Comparison of ENCODE assay signal across 14 cellular contexts in the genomic region with DNA sequence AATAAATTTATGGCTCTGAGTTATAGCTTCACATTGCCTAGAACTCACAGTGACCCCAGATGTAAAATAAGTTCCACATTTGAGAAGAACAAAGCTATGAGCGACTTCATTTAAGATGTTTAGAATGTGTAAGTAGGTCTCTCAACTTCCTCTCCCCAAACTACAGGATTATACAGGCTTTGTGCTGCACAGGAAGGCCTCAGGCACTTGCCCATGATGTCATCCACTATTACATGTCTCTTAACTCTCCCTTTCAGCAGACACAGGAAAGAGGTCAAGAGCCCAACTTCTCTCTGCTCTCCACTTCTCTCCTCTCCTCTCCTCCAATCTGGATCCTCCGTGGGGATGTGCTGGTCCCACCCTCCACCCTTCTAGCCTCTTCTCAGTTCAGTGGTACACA.
DNase-seq lines count a peak whose midpoint lies in the region; ATAC-seq and TF ChIP-seq lines count a peak whose summit lies in the region.
"Had no signal": no experiment of that assay in that cellular context is flagged by ENCODE, and none has a peak within 500 bp of the region (broad histone marks: within the 10 kb centered on the region; RNA-seq: fewer than 3 reads in every experiment).

No MANE protein-coding gene starts in this region.

- H3K27ac ChIP-seq in GM23248 (peak overlapping the region; percentile 82), mammary epithelial cell (ENCODE audit: insufficient read depth, low read depth, low read length) (no peak overlapping the region)
- H3K27ac ChIP-seq: heart left ventricle had no signal

- H2AFZ ChIP-seq in GM23248 (no peak overlapping the region), mammary epithelial cell (ENCODE audit: low read depth, low read length) (peak overlapping the region; percentile 22)

- H3K9me2 ChIP-seq in GM23248 (ENCODE audit: insufficient read depth), result no peaks in the 10 kb centered on the region

- in situ Hi-C loops in GM23248 (cut with MboI), result no loop called here
- in situ Hi-C loops in mammary epithelial cell (cut with MboI; ENCODE audit: low sequenced_read_pairs in 2 of 2), result no loop called here

- no peak overlapping the region for H3K4me3 Mint-ChIP-seq in neural crest cell
- H3K4me3 Mint-ChIP-seq in activated T-helper 17 cell treated with anti-CD3 and anti-CD28 coated beads, Interleukin-2, amount 50 U/mL, for 72 hours, result no peak overlapping the region
- H3K4me3 Mint-ChIP-seq: activated naive CD4-positive, alpha-beta T cell treated with anti-CD3 and anti-CD28 coated beads, Interleukin-2, amount 50 U/mL, for 24 hours; CD4-positive, CD25-positive, alpha-beta regulatory T cell; natural killer cell treated with Interleukin-12 subunit alpha and Interleukin-12 subunit beta and Interleukin-15 and Interleukin-18, amount 100 ng/mL, for 72 hours; WTC11 had no signal

- no peaks in the 10 kb centered on the region for H3K27me3 Mint-ChIP-seq in neural crest cell (ENCODE audit: low read depth)
- peaks cover 5% of the 10 kb centered on the region for H3K27me3 Mint-ChIP-seq in activated T-helper 17 cell treated with anti-CD3 and anti-CD28 coated beads, Interleukin-2, amount 50 U/mL, for 72 hours
- H3K27me3 Mint-ChIP-seq: activated naive CD4-positive, alpha-beta T cell treated with anti-CD3 and anti-CD28 coated beads, Interleukin-2, amount 50 U/mL, for 24 hours; natural killer cell treated with Interleukin-12 subunit alpha and Interleukin-12 subunit beta and Interleukin-15 and Interleukin-18, amount 100 ng/mL, for 72 hours had no signal

- intact Hi-C loops in mammary epithelial cell (cut with micrococcal nuclease), result no loop called here

- peak overlapping the region; percentile 88 for H3K27ac Mint-ChIP-seq in neural crest cell (ENCODE audit: unreplicated experiment)
- H3K27ac Mint-ChIP-seq in activated T-helper 17 cell treated with anti-CD3 and anti-CD28 coated beads, Interleukin-2, amount 50 U/mL, for 72 hours, result no peak overlapping the region
- H3K27ac Mint-ChIP-seq: activated naive CD4-positive, alpha-beta T cell treated with anti-CD3 and anti-CD28 coated beads, Interleukin-2, amount 50 U/mL, for 24 hours; CD4-positive, CD25-positive, alpha-beta regulatory T cell; natural killer cell treated with Interleukin-12 subunit alpha and Interleukin-12 subunit beta and Interleukin-15 and Interleukin-18, amount 100 ng/mL, for 72 hours; WTC11 had no signal

- DNase-seq in GM23248 (peak; percentile 72), NCI-H69 (lab: John Stamatoyannopoulos, UW) (peak; percentile 14), mammary epithelial cell (peak; percentile 72), neural crest cell (ENCODE audit: low read depth, low spot score) (no peak)
- DNase-seq: heart left ventricle, left cardiac atrium, Right ventricle myocardium superior had no signal

- ATAC-seq in HG02759 (IDR thresholded peaks at IDR 0.05; ENCODE audit: unreplicated experiment) (no peak), HG03571 (IDR thresholded peaks at IDR 0.05; ENCODE audit: unreplicated experiment) (no peak)
- no peak for ATAC-seq in activated T-helper 17 cell treated with anti-CD3 and anti-CD28 coated beads, Interleukin-2, amount 50 U/mL, for 72 hours (replicated peaks)
- ATAC-seq: heart left ventricle; left cardiac atrium; natural killer cell treated with Interleukin-12 subunit alpha and Interleukin-12 subunit beta and Interleukin-15 and Interleukin-18, amount 100 ng/mL, for 72 hours; WTC11 had no signal

- H3K27me3 ChIP-seq in GM23248 (replicated peaks; ENCODE audit: insufficient read depth) (no peaks in the 10 kb centered on the region), mammary epithelial cell (ENCODE audit: insufficient read depth, low read length) (no peaks in the 10 kb centered on the region)
- H3K27me3 ChIP-seq: heart left ventricle had no signal

- dilution Hi-C loops in mammary epithelial cell (cut with HindIII; ENCODE audit: low sequenced_read_pairs), result no loop called here

- peaks cover 19% of the 10 kb centered on the region for H3K4me1 Mint-ChIP-seq in neural crest cell
- H3K4me1 Mint-ChIP-seq in activated T-helper 17 cell treated with anti-CD3 and anti-CD28 coated beads, Interleukin-2, amount 50 U/mL, for 72 hours, result no peaks in the 10 kb centered on the region
- H3K4me1 Mint-ChIP-seq: activated naive CD4-positive, alpha-beta T cell treated with anti-CD3 and anti-CD28 coated beads, Interleukin-2, amount 50 U/mL, for 24 hours; CD4-positive, CD25-positive, alpha-beta regulatory T cell had no signal

- H3K79me2 ChIP-seq in GM23248 (ENCODE audit: insufficient read depth) (peaks cover 59% of the 10 kb centered on the region), mammary epithelial cell (ENCODE audit: insufficient read depth, low read length) (no peaks in the 10 kb centered on the region)

- H4K20me1 ChIP-seq in GM23248 (ENCODE audit: insufficient read depth) (no peaks in the 10 kb centered on the region), mammary epithelial cell (ENCODE audit: insufficient read depth, low read length) (no peaks in the 10 kb centered on the region)

- H3K9me3 Mint-ChIP-seq in neural crest cell, result no peaks in the 10 kb centered on the region
- no peaks in the 10 kb centered on the region for H3K9me3 Mint-ChIP-seq in activated T-helper 17 cell treated with anti-CD3 and anti-CD28 coated beads, Interleukin-2, amount 50 U/mL, for 72 hours
- H3K9me3 Mint-ChIP-seq: activated naive CD4-positive, alpha-beta T cell treated with anti-CD3 and anti-CD28 coated beads, Interleukin-2, amount 50 U/mL, for 24 hours; CD4-positive, CD25-positive, alpha-beta regulatory T cell; natural killer cell treated with Interleukin-12 subunit alpha and Interleukin-12 subunit beta and Interleukin-15 and Interleukin-18, amount 100 ng/mL, for 72 hours; WTC11 had no signal

- H3K4me3 ChIP-seq in GM23248 (no peak overlapping the region), mammary epithelial cell (replicated peaks in 1 of 3; ENCODE audit: insufficient read depth in 1 of 3, low read depth in 2 of 3, low read length in 3 of 3) (no peak overlapping the region)
- H3K4me3 ChIP-seq: heart left ventricle had no signal

- H3K9ac ChIP-seq in GM23248 (peak overlapping the region; percentile 20; the same call in 1 of the 2 replicates), mammary epithelial cell (ENCODE audit: insufficient read depth, low read length) (no peak overlapping the region)

- H3K9me3 ChIP-seq in GM23248 (ENCODE audit: low read depth) (no peaks in the 10 kb centered on the region), mammary epithelial cell (replicated peaks; ENCODE audit: insufficient read depth, low read length) (no peaks in the 10 kb centered on the region)
- H3K9me3 ChIP-seq: heart left ventricle had no signal

- peaks cover 69% of the 10 kb centered on the region for H3K4me1 ChIP-seq in GM23248 (ENCODE audit: insufficient read depth)
- H3K4me1 ChIP-seq in mammary epithelial cell (ENCODE audit: insufficient read depth, low read length), result peaks cover 29% of the 10 kb centered on the region

- CTCF ChIA-PET in mammary epithelial cell (lab: Charles Lee; ENCODE audit: low non-redundant PET), result no interaction called here

- peaks cover 91% of the 10 kb centered on the region for H3K36me3 ChIP-seq in GM23248 (ENCODE audit: low read depth)
- no peaks in the 10 kb centered on the region for H3K36me3 ChIP-seq in mammary epithelial cell (ENCODE audit: insufficient read depth, low read length)

- WGBS in GM23248 (ENCODE audit: low coverage in 1 of 2, low lambda C conversion rate in 2 of 2, missing lambda C conversion rate in 2 of 2), 2 experiments, result 55 to 58% methylated on average over 2 of the region's 2 CpGs
- 73% methylated on average over 2 of the region's 2 CpGs for WGBS in mammary epithelial cell (ENCODE audit: low coverage, missing lambda C conversion rate)

- H3K36me3 Mint-ChIP-seq in neural crest cell (ENCODE audit: low read depth), result peaks cover 25% of the 10 kb centered on the region
- H3K36me3 Mint-ChIP-seq in activated T-helper 17 cell treated with anti-CD3 and anti-CD28 coated beads, Interleukin-2, amount 50 U/mL, for 72 hours (ENCODE audit: low read depth), result no peaks in the 10 kb centered on the region
- H3K36me3 Mint-ChIP-seq: activated naive CD4-positive, alpha-beta T cell treated with anti-CD3 and anti-CD28 coated beads, Interleukin-2, amount 50 U/mL, for 24 hours; CD4-positive, CD25-positive, alpha-beta regulatory T cell; natural killer cell treated with Interleukin-12 subunit alpha and Interleukin-12 subunit beta and Interleukin-15 and Interleukin-18, amount 100 ng/mL, for 72 hours; WTC11 had no signal

- H3K4me2 ChIP-seq in GM23248 (ENCODE audit: unreplicated experiment) (no peak overlapping the region), mammary epithelial cell (ENCODE audit: insufficient read depth, low read depth, low read length) (no peak overlapping the region)

- no peak for TF ChIP-seq CTCF in mammary epithelial cell (conservative IDR thresholded peaks at IDR 0.05 in 1 of 2, IDR thresholded peaks at IDR 0.05 in 1 of 2; ENCODE audit: extremely low read depth in 1 of 2, insufficient read depth in 1 of 2, low read depth in 1 of 2, low read length in 2 of 2)
- TF ChIP-seq CTCF in neural crest cell (conservative IDR thresholded peaks at IDR 0.05), result no peak

- BruUV-seq in mammary epithelial cell (replicated peaks; lab: Mats Ljungman, UMichigan), result no TSS peak

- peaks cover 100% of the 10 kb centered on the region for H3F3A ChIP-seq in GM23248 (ENCODE audit: insufficient read depth)
